In the genomic region with DNA sequence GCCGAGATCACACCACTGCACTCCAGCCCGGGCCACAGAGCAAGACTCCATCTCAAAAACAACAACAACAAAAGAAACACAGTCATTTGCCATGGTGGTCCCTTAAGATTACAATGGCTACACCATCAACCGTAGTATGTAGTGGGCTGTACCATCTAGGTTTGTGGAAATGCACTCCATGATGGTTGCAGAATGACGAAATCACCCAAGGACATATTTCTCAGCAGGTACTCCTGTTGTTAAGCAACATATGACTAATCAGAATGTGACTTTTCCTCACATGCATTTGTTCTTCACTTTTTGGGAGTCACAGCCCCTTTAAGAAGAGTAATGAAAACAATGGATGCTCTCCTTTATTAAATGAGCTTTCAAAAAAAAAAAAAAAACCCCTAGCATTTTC, we compare ENCODE assay signal across 23 cellular contexts. TPM values are rescaled to one million over a fixed set of nuclear protein-coding genes. Genes with fewer than 3 reads are reported as not detected.
A peak's percentile ranks its signal among the peaks of the same experiment; 100 is the strongest.
DNase-seq lines count a peak whose midpoint lies in the region; ATAC-seq and TF ChIP-seq lines count a peak whose summit lies in the region.
"Had no signal": no experiment of that assay in that cellular context is flagged by ENCODE, and none has a peak within 500 bp of the region (broad histone marks: within the 10 kb centered on the region; RNA-seq: fewer than 3 reads in every experiment).

No MANE protein-coding gene starts in this region.

- H3K27ac Mint-ChIP-seq in CD14-positive monocyte = peak overlapping the region; percentile 3 to 86 (median 60)
- H3K27ac Mint-ChIP-seq in activated CD4-positive, alpha-beta memory T cell treated with anti-CD3 and anti-CD28 coated beads, Interleukin-2, amount 10 ng/mL, durations not matched to agents 7 days and 5 days = no peak overlapping the region
- H3K27ac Mint-ChIP-seq: activated CD4-positive, alpha-beta T cell treated with anti-CD3 and anti-CD28 coated beads, Interleukin-2, amount 10 ng/mL, durations not matched to agents 7 days and 5 days; dendritic cell treated with granulocyte-macrophage colony-stimulating factor and Interleukin-4, amounts not matched to agents 40 ng/mL and 50 ng/mL, for 4 days; stimulated activated naive B cell treated with anti-CD40 and anti-IgM and Interleukin-4, amounts not matched to agents 10 μg/mL and 1 μg/mL and 100 μg/mL, for 72 hours had no signal

- H3K4me3 Mint-ChIP-seq in CD14-positive monocyte = no peak overlapping the region
- H3K4me3 Mint-ChIP-seq in activated CD4-positive, alpha-beta memory T cell treated with anti-CD3 and anti-CD28 coated beads, Interleukin-2, amount 10 ng/mL, durations not matched to agents 7 days and 5 days = no peak overlapping the region
- H3K4me3 Mint-ChIP-seq: activated CD4-positive, alpha-beta T cell treated with anti-CD3 and anti-CD28 coated beads, Interleukin-2, amount 10 ng/mL, durations not matched to agents 7 days and 5 days; CD8-positive, alpha-beta memory T cell; dendritic cell treated with granulocyte-macrophage colony-stimulating factor and Interleukin-4, amounts not matched to agents 40 ng/mL and 50 ng/mL, for 4 days; stimulated activated naive B cell treated with anti-CD40 and anti-IgM and Interleukin-4, amounts not matched to agents 10 μg/mL and 1 μg/mL and 100 μg/mL, for 72 hours had no signal

- no peak for DNase-seq in CD14-positive monocyte (ENCODE audit: low spot score)
- DNase-seq in NB4 (ENCODE audit: low read depth) = peak; percentile 43
- peak; percentile 93 for DNase-seq in epithelial cell of esophagus (ENCODE audit: low read depth)
- DNase-seq in activated CD4-positive, alpha-beta memory T cell treated with anti-CD3 and anti-CD28 coated beads, Interleukin-2, amount 10 ng/mL, durations not matched to agents 7 days and 5 days = no peak
- no peak for DNase-seq in SHP77 (lab: John Stamatoyannopoulos, UW)
- DNase-seq: ACHN; activated CD4-positive, alpha-beta T cell treated with anti-CD3 and anti-CD28 coated beads, Interleukin-2, amount 10 ng/mL, durations not matched to agents 7 days and 5 days; activated naive CD4-positive, alpha-beta T cell treated with anti-CD3 and anti-CD28 coated beads, Interleukin-2, amount 50 U/mL, for 16 hours; activated T-cell treated with anti-CD3 and anti-CD28 coated beads, Interleukin-2, amount 50 U/mL, for 1 hour; body of pancreas; CD8-positive, alpha-beta memory T cell; erythroblast; GOT3; MG63; NCI-H2081 treated with DMSO at 0.1 percent for 48 hours; NCI-H524 treated with DMSO at 0.1 percent for 48 hours; pancreas; stimulated activated CD4-positive, alpha-beta T cell treated with anti-CD3 and anti-CD28 coated beads, Interleukin-12 subunit alpha, Interleukin-12 subunit beta, amount 100 ng/mL, for 4 hours; stimulated activated naive B cell treated with anti-CD40 and anti-IgM and Interleukin-4, amounts not matched to agents 10 μg/mL and 1 μg/mL and 100 μg/mL, for 72 hours had no signal

- TF ChIP-seq CTCF in CD14-positive monocyte (IDR thresholded peaks at IDR 0.05) = no peak
- no peak for TF ChIP-seq CTCF in NB4 (IDR thresholded peaks at IDR 0.05; ENCODE audit: low read depth, low read length)
- no peak for TF ChIP-seq CTCF in epithelial cell of esophagus (IDR thresholded peaks at IDR 0.05; ENCODE audit: insufficient read depth, low read depth, low read length, missing control alignments)
- no peak for TF ChIP-seq CTCF in neutrophil (IDR thresholded peaks at IDR 0.05)

- no peaks in the 10 kb centered on the region for H3K36me3 ChIP-seq in neutrophil
- H3K36me3 ChIP-seq: MG63, pancreas had no signal

- H3K36me3 Mint-ChIP-seq in CD14-positive monocyte = peaks cover 16 to 20% of the 10 kb centered on the region in 2 donors
- no peaks in the 10 kb centered on the region for H3K36me3 Mint-ChIP-seq in activated CD4-positive, alpha-beta memory T cell treated with anti-CD3 and anti-CD28 coated beads, Interleukin-2, amount 10 ng/mL, durations not matched to agents 7 days and 5 days (ENCODE audit: low read depth)
- H3K36me3 Mint-ChIP-seq: CD8-positive, alpha-beta memory T cell; stimulated activated naive B cell treated with anti-CD40 and anti-IgM and Interleukin-4, amounts not matched to agents 10 μg/mL and 1 μg/mL and 100 μg/mL, for 72 hours had no signal

- intact Hi-C loops in CD14-positive monocyte (cut with micrococcal nuclease) = no loop called here

- H3K9me3 Mint-ChIP-seq in CD14-positive monocyte = no peaks in the 10 kb centered on the region
- no peaks in the 10 kb centered on the region for H3K9me3 Mint-ChIP-seq in activated CD4-positive, alpha-beta memory T cell treated with anti-CD3 and anti-CD28 coated beads, Interleukin-2, amount 10 ng/mL, durations not matched to agents 7 days and 5 days
- H3K9me3 Mint-ChIP-seq: activated CD4-positive, alpha-beta T cell treated with anti-CD3 and anti-CD28 coated beads, Interleukin-2, amount 10 ng/mL, durations not matched to agents 7 days and 5 days; CD8-positive, alpha-beta memory T cell; dendritic cell treated with granulocyte-macrophage colony-stimulating factor and Interleukin-4, amounts not matched to agents 40 ng/mL and 50 ng/mL, for 4 days; stimulated activated naive B cell treated with anti-CD40 and anti-IgM and Interleukin-4, amounts not matched to agents 10 μg/mL and 1 μg/mL and 100 μg/mL, for 72 hours had no signal

- TF ChIP-seq POLR2A in NB4 (IDR thresholded peaks at IDR 0.05; ENCODE audit: extremely low read depth, insufficient read length) = no peak

- peaks cover 20% of the 10 kb centered on the region for H3K4me1 Mint-ChIP-seq in CD14-positive monocyte
- no peaks in the 10 kb centered on the region for H3K4me1 Mint-ChIP-seq in activated CD4-positive, alpha-beta memory T cell treated with anti-CD3 and anti-CD28 coated beads, Interleukin-2, amount 10 ng/mL, durations not matched to agents 7 days and 5 days
- H3K4me1 Mint-ChIP-seq: stimulated activated naive B cell treated with anti-CD40 and anti-IgM and Interleukin-4, amounts not matched to agents 10 μg/mL and 1 μg/mL and 100 μg/mL, for 72 hours had no signal

- ATAC-seq in HG03159 (IDR thresholded peaks at IDR 0.05; ENCODE audit: unreplicated experiment) (no peak), GM19351 (IDR thresholded peaks at IDR 0.05; ENCODE audit: unreplicated experiment) (no peak)
- ATAC-seq: body of pancreas; pancreas; stimulated activated naive B cell treated with anti-CD40 and anti-IgM and Interleukin-4, amounts not matched to agents 10 μg/mL and 1 μg/mL and 100 μg/mL, for 72 hours had no signal

- H3K27ac ChIP-seq in neutrophil = peak overlapping the region; percentile 69
- H3K27ac ChIP-seq: body of pancreas, pancreas had no signal

- H3K27me3 Mint-ChIP-seq in CD14-positive monocyte (ENCODE audit: low read depth in 3 of 3) = peaks cover 0 to 2% (median 0%) of the 10 kb centered on the region in 3 donors
- H3K27me3 Mint-ChIP-seq in activated CD4-positive, alpha-beta memory T cell treated with anti-CD3 and anti-CD28 coated beads, Interleukin-2, amount 10 ng/mL, durations not matched to agents 7 days and 5 days = no peaks in the 10 kb centered on the region
- H3K27me3 Mint-ChIP-seq: activated CD4-positive, alpha-beta T cell treated with anti-CD3 and anti-CD28 coated beads, Interleukin-2, amount 10 ng/mL, durations not matched to agents 7 days and 5 days; dendritic cell treated with granulocyte-macrophage colony-stimulating factor and Interleukin-4, amounts not matched to agents 40 ng/mL and 50 ng/mL, for 4 days; stimulated activated naive B cell treated with anti-CD40 and anti-IgM and Interleukin-4, amounts not matched to agents 10 μg/mL and 1 μg/mL and 100 μg/mL, for 72 hours had no signal

- no peaks in the 10 kb centered on the region for H3K9me3 ChIP-seq in neutrophil
- H3K9me3 ChIP-seq: body of pancreas, MG63, pancreas had no signal

- POLR2A ChIA-PET in activated CD4-positive, alpha-beta memory T cell treated with anti-CD3 and anti-CD28 coated beads, Interleukin-2, amount 10 ng/mL, durations not matched to agents 7 days and 5 days (lab: Charles Lee) = no interaction called here

- H3K4me3 ChIP-seq in NB4 (ENCODE audit: low read depth, low read length) (no peak overlapping the region), epithelial cell of esophagus (ENCODE audit: low read length) (no peak overlapping the region), neutrophil (ENCODE audit: low read depth in 1 of 2, low read length in 1 of 2) (no peak overlapping the region)
- H3K4me3 ChIP-seq: body of pancreas, MG63, pancreas had no signal

- CTCF ChIA-PET in activated CD4-positive, alpha-beta memory T cell treated with anti-CD3 and anti-CD28 coated beads, Interleukin-2, amount 10 ng/mL, durations not matched to agents 7 days and 5 days (lab: Charles Lee) = no interaction called here

- no peaks in the 10 kb centered on the region for H3K27me3 ChIP-seq in neutrophil
- H3K27me3 ChIP-seq: body of pancreas, MG63, pancreas had no signal

- peaks cover 31 to 42% of the 10 kb centered on the region in 2 experiments for H3K4me1 ChIP-seq in neutrophil (ENCODE audit: control insufficient read depth in 1 of 2, insufficient read depth in 1 of 2, low read depth in 1 of 2, low read length in 1 of 2)

RNA-seq across cellular contexts. Expression of a gene that starts 11.0 kb away (rescaled TPM):
- polyA plus RNA-seq in CD14-positive monocyte = 1 to 10 TPM; 2.1 to 5.8 TPM
- 10 to 100 TPM; 10.3 to 12.8 TPM for total RNA-seq in activated CD4-positive, alpha-beta memory T cell treated with anti-CD3 and anti-CD28 coated beads, Interleukin-2, amount 10 ng/mL, durations not matched to agents 7 days and 5 days

Comparison
In these comparisons a context has a peak if more than half of its experiments do, and no peak if none do; other contexts are left out.
1. DNase-seq: peak in NB4 (single experiment) and epithelial cell of esophagus (single experiment); none in CD14-positive monocyte (single experiment), activated CD4-positive, alpha-beta memory T cell treated with anti-CD3 and anti-CD28 coated beads, Interleukin-2, amount 10 ng/mL, durations not matched to agents 7 days and 5 days (single experiment) and SHP77 (0 of 2).